ENCODE assay signal across 1 cellular context in genomic region chr7:55571534-55572377, GRCh38.
A peak's percentile ranks its signal among the peaks of the same experiment; 100 is the strongest.
TF ChIP-seq lines count a peak whose summit lies in the region.

No MANE protein-coding gene starts in this region.

TF ChIP-seq in K562, 482 proteins besides CTCF, POLR2A, EP300 and RAD21 (continued from another document and continues in another):
- no peak for TF ChIP-seq ZNF318 (IDR thresholded peaks at IDR 0.05; ENCODE audit: borderline replicate concordance in 1 of 2, low read depth in 1 of 2)
- no peak for TF ChIP-seq CHAMP1 (IDR thresholded peaks at IDR 0.05)
- no peak for TF ChIP-seq TCF3 (CRISPR knock-in tag; IDR thresholded peaks at IDR 0.05)
- no peak for TF ChIP-seq RFX5 (IDR thresholded peaks at IDR 0.05; ENCODE audit: low read depth, low read length)
- TF ChIP-seq ZNF511 (CRISPR knock-in tag; IDR thresholded peaks at IDR 0.05): no peak
- no peak for TF ChIP-seq ZC3H8 (IDR thresholded peaks at IDR 0.05)
- no peak for TF ChIP-seq ZNF445 (CRISPR knock-in tag; IDR thresholded peaks at IDR 0.05; ENCODE audit: low read depth)
- no peak for TF ChIP-seq PML (IDR thresholded peaks at IDR 0.05; ENCODE audit: low read length)
- TF ChIP-seq MBD1 (CRISPR knock-in tag; IDR thresholded peaks at IDR 0.05): no peak
- TF ChIP-seq, protein P1, sequence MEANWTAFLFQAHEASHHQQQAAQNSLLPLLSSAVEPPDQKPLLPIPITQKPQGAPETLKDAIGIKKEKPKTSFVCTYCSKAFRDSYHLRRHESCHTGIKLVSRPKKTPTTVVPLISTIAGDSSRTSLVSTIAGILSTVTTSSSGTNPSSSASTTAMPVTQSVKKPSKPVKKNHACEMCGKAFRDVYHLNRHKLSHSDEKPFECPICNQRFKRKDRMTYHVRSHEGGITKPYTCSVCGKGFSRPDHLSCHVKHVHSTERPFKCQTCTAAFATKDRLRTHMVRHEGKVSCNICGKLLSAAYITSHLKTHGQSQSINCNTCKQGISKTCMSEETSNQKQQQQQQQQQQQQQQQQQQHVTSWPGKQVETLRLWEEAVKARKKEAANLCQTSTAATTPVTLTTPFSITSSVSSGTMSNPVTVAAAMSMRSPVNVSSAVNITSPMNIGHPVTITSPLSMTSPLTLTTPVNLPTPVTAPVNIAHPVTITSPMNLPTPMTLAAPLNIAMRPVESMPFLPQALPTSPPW (CRISPR knock-in tag; IDR thresholded peaks at IDR 0.05): no peak; the same call in 1 of the 2 replicates
- TF ChIP-seq TARDBP (IDR thresholded peaks at IDR 0.05): no peak
- no peak for TF ChIP-seq ARID2 (IDR thresholded peaks at IDR 0.05)
- TF ChIP-seq HMBOX1 (IDR thresholded peaks at IDR 0.05): no peak
- no peak for TF ChIP-seq ETV6 (IDR thresholded peaks at IDR 0.05; ENCODE audit: borderline replicate concordance in 1 of 2, low read depth in 2 of 2, low read length in 1 of 2)
- TF ChIP-seq ETV6 (CRISPR knock-in tag; IDR thresholded peaks at IDR 0.05; ENCODE audit: borderline replicate concordance): no peak
- no peak for TF ChIP-seq ZBTB1 (CRISPR knock-in tag; IDR thresholded peaks at IDR 0.05; ENCODE audit: borderline replicate concordance, low read depth)
- no peak for TF ChIP-seq E4F1 (CRISPR knock-in tag; IDR thresholded peaks at IDR 0.05; ENCODE audit: borderline replicate concordance)
- TF ChIP-seq PTTG1 (tag; IDR thresholded peaks at IDR 0.05; ENCODE audit: low read depth): no peak
- peak; percentile 36 for TF ChIP-seq PRDM10 (IDR thresholded peaks at IDR 0.05; ENCODE audit: partially characterized antibody)
- TF ChIP-seq RBM17 (IDR thresholded peaks at IDR 0.05; ENCODE audit: borderline replicate concordance, low read depth, low read length): no peak
- no peak for TF ChIP-seq NR2F6 (CRISPR knock-in tag; IDR thresholded peaks at IDR 0.05)
- TF ChIP-seq MTA2 (IDR thresholded peaks at IDR 0.05; ENCODE audit: low read depth): no peak
- peak in 1 of 2 experiments; percentile 67; a peak in 1 of 4 replicates for TF ChIP-seq MLLT1 (IDR thresholded peaks at IDR 0.05)
